8 cellular contexts compared by ENCODE assay signal in the genomic region with DNA sequence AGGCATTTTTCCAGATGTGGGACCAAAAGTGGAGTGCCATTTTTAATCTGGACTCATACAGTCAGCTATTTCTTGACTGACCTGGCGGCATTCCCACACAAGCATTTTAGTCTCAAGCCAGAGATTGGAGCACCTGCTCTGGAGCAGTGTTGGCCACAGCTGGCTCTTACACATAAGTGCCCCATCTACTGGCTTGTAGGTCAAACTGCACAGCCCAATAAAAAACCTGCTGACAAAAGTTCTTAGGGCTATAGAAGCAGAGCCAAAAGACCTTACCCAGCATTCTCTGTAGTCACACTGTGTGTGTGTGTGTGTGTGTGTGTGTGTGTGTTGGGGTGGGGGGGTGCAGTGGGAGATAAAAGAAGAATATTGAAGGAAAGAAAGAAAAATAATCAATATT. TPM values are rescaled to one million over a fixed set of nuclear protein-coding genes. Genes with fewer than 3 reads are reported as not detected.
DNase-seq lines count a peak whose midpoint lies in the region; ATAC-seq lines count a peak whose summit lies in the region.

No MANE protein-coding gene starts in this region.

- peak; percentile 95 for ATAC-seq in GM19043 (IDR thresholded peaks at IDR 0.05; ENCODE audit: low read depth, unreplicated experiment)
- ATAC-seq in HG03175 (IDR thresholded peaks at IDR 0.05; ENCODE audit: unreplicated experiment), result peak; percentile 93

- peak; percentile 82 for DNase-seq in DMS53 (lab: John Stamatoyannopoulos, UW)
- peak; percentile 32 for DNase-seq in SK-N-DZ (ENCODE audit: low spot score)
- peak; percentile 39 for DNase-seq in glomerular visceral epithelial cell (ENCODE audit: extremely low spot score)
- no peak for DNase-seq in GOT3 (lab: John Stamatoyannopoulos, UW)
- DNase-seq in activated effector memory CD4-positive, alpha-beta T cell treated with anti-CD3 and anti-CD28 coated beads, Interleukin-2, amount 50 U/mL, for 16 hours, result no peak
- DNase-seq in dedifferentiated amniotic fluid mesenchymal stem cell (ENCODE audit: extremely low spot score), result no peak

RNA-seq across cellular contexts. Expression of a gene that starts 38.6 kb away (rescaled TPM):
- polyA plus RNA-seq in SK-N-DZ (2014; cell fraction: cytosol; rRNA removed), result 44.3 and 59.4 TPM in 2 replicates
- polyA plus RNA-seq in SK-N-DZ (2014; cell fraction: nucleus; rRNA removed), result 95.6 and 123 TPM in 2 replicates

Comparison
In these comparisons a context has a peak if more than half of its experiments do, and no peak if none do; other contexts are left out.
1. DNase-seq: peak in DMS53 (single experiment), SK-N-DZ (single experiment) and glomerular visceral epithelial cell (single experiment); none in GOT3 (single experiment), activated effector memory CD4-positive, alpha-beta T cell treated with anti-CD3 and anti-CD28 coated beads, Interleukin-2, amount 50 U/mL, for 16 hours (single experiment) and dedifferentiated amniotic fluid mesenchymal stem cell (single experiment).